In genomic region chr4:114334808-114335739, GRCh38 we compare ENCODE assay signal across 22 cellular contexts.
"Had no signal": no experiment of that assay in that cellular context is flagged by ENCODE, and none has a peak within 500 bp of the region (broad histone marks: within the 10 kb centered on the region; RNA-seq: fewer than 3 reads in every experiment).

No MANE protein-coding gene starts in this region.

- H3K4me1 ChIP-seq: body of pancreas, gastrocnemius medialis, sigmoid colon, thyroid gland had no signal

- H3K36me3 Mint-ChIP-seq: activated naive CD8-positive, alpha-beta T cell treated with anti-CD3 and anti-CD28 coated beads, Interleukin-2, amount 10 ng/mL, durations not matched to agents 7 days and 5 days; naive thymus-derived CD4-positive, alpha-beta T cell; stimulated activated naive B cell treated with anti-CD40 and anti-IgM and Interleukin-4, amounts not matched to agents 10 μg/mL and 1 μg/mL and 100 μg/mL, for 72 hours had no signal

- H3K4me3 Mint-ChIP-seq: activated B cell treated with CpG ODN at 0.5 μM for 24 hours; activated CD8-positive, alpha-beta T cell treated with anti-CD3 and anti-CD28 coated beads for 36 hours; activated naive CD8-positive, alpha-beta T cell treated with anti-CD3 and anti-CD28 coated beads, Interleukin-2, amount 10 ng/mL, durations not matched to agents 7 days and 5 days; endodermal cell; naive thymus-derived CD4-positive, alpha-beta T cell; stimulated activated naive B cell treated with anti-CD40 and anti-IgM and Interleukin-4, amounts not matched to agents 10 μg/mL and 1 μg/mL and 100 μg/mL, for 72 hours had no signal

- H3K4me1 Mint-ChIP-seq: activated B cell treated with CpG ODN at 0.5 μM for 24 hours; activated naive CD8-positive, alpha-beta T cell treated with anti-CD3 and anti-CD28 coated beads, Interleukin-2, amount 10 ng/mL, durations not matched to agents 7 days and 5 days; endodermal cell; naive thymus-derived CD4-positive, alpha-beta T cell; stimulated activated naive B cell treated with anti-CD40 and anti-IgM and Interleukin-4, amounts not matched to agents 10 μg/mL and 1 μg/mL and 100 μg/mL, for 72 hours had no signal

- H3K27ac ChIP-seq: body of pancreas, dorsolateral prefrontal cortex, gastrocnemius medialis, neutrophil, sigmoid colon, thyroid gland had no signal

- H3K27me3 ChIP-seq: body of pancreas, dorsolateral prefrontal cortex, gastrocnemius medialis, neutrophil, sigmoid colon, thyroid gland had no signal

- H3K9me3 ChIP-seq: body of pancreas, gastrocnemius medialis, neutrophil, sigmoid colon, thyroid gland had no signal

- H3K36me3 ChIP-seq: gastrocnemius medialis, neutrophil, sigmoid colon, thyroid gland had no signal

- DNase-seq: activated B cell treated with CpG ODN at 0.5 μM for 24 hours; activated CD4-positive, alpha-beta T cell treated with anti-CD3 and anti-CD28 coated beads for 48 hours; activated CD8-positive, alpha-beta T cell treated with anti-CD3 and anti-CD28 coated beads for 36 hours; activated naive CD4-positive, alpha-beta T cell treated with Interleukin-2 at 50 U/mL for 16 hours; activated naive CD8-positive, alpha-beta T cell treated with anti-CD3 and anti-CD28 coated beads, Interleukin-2, amount 10 ng/mL, durations not matched to agents 7 days and 5 days; activated T-cell treated with anti-CD3 and anti-CD28 coated beads, Interleukin-2, amount 50 U/mL, for 1 hour; body of pancreas; central memory CD4-positive, alpha-beta T cell; dorsolateral prefrontal cortex; endodermal cell; erythroblast; gastrocnemius medialis; head of caudate nucleus; left ventricle myocardium superior; mesendoderm; naive thymus-derived CD4-positive, alpha-beta T cell; sigmoid colon; stimulated activated naive B cell treated with anti-CD40 and anti-IgM and Interleukin-4, amounts not matched to agents 10 μg/mL and 1 μg/mL and 100 μg/mL, for 72 hours; thyroid gland had no signal

- H3K27me3 Mint-ChIP-seq: activated naive CD8-positive, alpha-beta T cell treated with anti-CD3 and anti-CD28 coated beads, Interleukin-2, amount 10 ng/mL, durations not matched to agents 7 days and 5 days had no signal

- H3K4me3 ChIP-seq: body of pancreas, dorsolateral prefrontal cortex, gastrocnemius medialis, sigmoid colon, thyroid gland had no signal

- FAIRE-seq: colon had no signal

- ATAC-seq: activated CD8-positive, alpha-beta T cell treated with anti-CD3 and anti-CD28 coated beads for 36 hours; body of pancreas; gastrocnemius medialis; left ventricle myocardium superior; naive thymus-derived CD4-positive, alpha-beta T cell; stimulated activated naive B cell treated with anti-CD40 and anti-IgM and Interleukin-4, amounts not matched to agents 10 μg/mL and 1 μg/mL and 100 μg/mL, for 72 hours had no signal

- H3K27ac Mint-ChIP-seq: activated B cell treated with CpG ODN at 0.5 μM for 24 hours; activated CD8-positive, alpha-beta T cell treated with anti-CD3 and anti-CD28 coated beads for 36 hours; activated naive CD8-positive, alpha-beta T cell treated with anti-CD3 and anti-CD28 coated beads, Interleukin-2, amount 10 ng/mL, durations not matched to agents 7 days and 5 days; activated T-helper 2 cell treated with anti-CD3 and anti-CD28 coated beads, Interferon-gamma antibody, Interleukin-2, Interleukin-4, amounts not matched to agents 10 μg/mL and 5 μg/mL and 100 μg/mL, durations not matched to agents 14 hours and 24 hours and 36 hours; endodermal cell; naive thymus-derived CD4-positive, alpha-beta T cell; stimulated activated naive B cell treated with anti-CD40 and anti-IgM and Interleukin-4, amounts not matched to agents 10 μg/mL and 1 μg/mL and 100 μg/mL, for 72 hours had no signal

- H3K9me3 Mint-ChIP-seq: activated B cell treated with CpG ODN at 0.5 μM for 24 hours; activated CD8-positive, alpha-beta T cell treated with anti-CD3 and anti-CD28 coated beads for 36 hours; activated T-helper 2 cell treated with anti-CD3 and anti-CD28 coated beads, Interferon-gamma antibody, Interleukin-2, Interleukin-4, amounts not matched to agents 10 μg/mL and 5 μg/mL and 100 μg/mL, durations not matched to agents 14 hours and 24 hours and 36 hours had no signal
